Comparison of ENCODE assay signal across 1 cellular context in the genomic region with DNA sequence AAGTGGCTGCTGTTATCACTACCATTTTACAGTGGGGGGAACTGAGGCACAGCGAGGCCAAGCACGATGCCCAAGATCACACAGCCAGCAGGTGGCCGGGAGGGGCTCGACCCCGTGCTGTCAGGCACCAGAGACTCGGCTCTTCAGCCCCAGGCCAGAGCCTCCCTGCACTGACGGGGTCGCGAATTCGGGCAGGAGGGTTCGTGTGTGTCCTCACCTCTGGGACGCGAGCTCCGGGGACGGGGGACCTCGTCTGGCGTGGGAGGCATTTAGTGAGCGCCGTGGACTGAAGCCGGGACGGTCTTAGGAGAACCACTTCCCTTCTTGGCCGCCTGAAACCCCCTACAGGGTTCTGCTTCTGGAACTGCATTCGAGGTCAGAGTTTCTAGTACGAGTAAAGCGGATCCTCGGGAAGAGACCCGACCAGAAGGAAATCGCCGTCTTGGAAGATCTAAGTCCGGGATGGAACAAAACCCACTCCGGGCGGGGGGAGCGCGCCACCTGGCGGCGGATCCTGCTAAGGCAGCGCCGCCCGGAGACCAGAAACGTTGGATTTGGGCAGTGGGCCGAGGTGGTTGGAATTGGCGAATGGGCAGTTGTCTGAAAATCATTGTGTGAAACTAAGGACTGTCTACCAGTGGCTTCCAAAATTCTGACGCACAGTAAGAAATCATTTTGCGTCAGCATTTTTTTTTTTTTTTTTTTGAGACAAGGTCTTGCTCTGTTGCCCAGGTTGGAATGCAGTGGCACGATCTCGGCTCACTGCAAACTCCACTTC.
A peak's percentile ranks its signal among the peaks of the same experiment; 100 is the strongest.
TF ChIP-seq lines count a peak whose summit lies in the region.

No MANE protein-coding gene starts in this region.

TF ChIP-seq in K562, 482 proteins besides CTCF, POLR2A, EP300 and RAD21 (continued from another document):
- TF ChIP-seq, protein P1, sequence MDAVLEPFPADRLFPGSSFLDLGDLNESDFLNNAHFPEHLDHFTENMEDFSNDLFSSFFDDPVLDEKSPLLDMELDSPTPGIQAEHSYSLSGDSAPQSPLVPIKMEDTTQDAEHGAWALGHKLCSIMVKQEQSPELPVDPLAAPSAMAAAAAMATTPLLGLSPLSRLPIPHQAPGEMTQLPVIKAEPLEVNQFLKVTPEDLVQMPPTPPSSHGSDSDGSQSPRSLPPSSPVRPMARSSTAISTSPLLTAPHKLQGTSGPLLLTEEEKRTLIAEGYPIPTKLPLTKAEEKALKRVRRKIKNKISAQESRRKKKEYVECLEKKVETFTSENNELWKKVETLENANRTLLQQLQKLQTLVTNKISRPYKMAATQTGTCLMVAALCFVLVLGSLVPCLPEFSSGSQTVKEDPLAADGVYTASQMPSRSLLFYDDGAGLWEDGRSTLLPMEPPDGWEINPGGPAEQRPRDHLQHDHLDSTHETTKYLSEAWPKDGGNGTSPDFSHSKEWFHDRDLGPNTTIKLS (IDR thresholded peaks at IDR 0.05; ENCODE audit: borderline replicate concordance, low read depth): 0 out of 2 replicates have a peak, but pooled peaks have one; percentile 28
- TF ChIP-seq MYC (IDR thresholded peaks at IDR 0.05; ENCODE audit: low read depth, low read length) (no peak), MYC (CRISPR knock-in tag; IDR thresholded peaks at IDR 0.05; ENCODE audit: borderline replicate concordance, low read depth) (no peak), OTX1 (CRISPR knock-in tag; IDR thresholded peaks at IDR 0.05) (0 out of 2 replicates have a peak, but pooled peaks have one; percentile 20), ZFX (CRISPR knock-in tag; IDR thresholded peaks at IDR 0.05) (no peak), FOXP1 (CRISPR knock-in tag; IDR thresholded peaks at IDR 0.05) (no peak), NR4A1 (CRISPR knock-in tag; IDR thresholded peaks at IDR 0.05) (no peak), NR4A1 (tag; IDR thresholded peaks at IDR 0.05) (no peak), HEY1 (CRISPR knock-in tag; IDR thresholded peaks at IDR 0.05; ENCODE audit: borderline replicate concordance) (no peak), LARP7 (IDR thresholded peaks at IDR 0.05) (no peak), ZNF551 (CRISPR knock-in tag; IDR thresholded peaks at IDR 0.05) (no peak), NUFIP1 (IDR thresholded peaks at IDR 0.05; ENCODE audit: partially characterized antibody) (no peak), ZNF3 (CRISPR knock-in tag; IDR thresholded peaks at IDR 0.05) (no peak), ZNF316 (IDR thresholded peaks at IDR 0.05) (peak; percentile 70), SNRNP70 (optimal IDR thresholded peaks at IDR 0.05; ENCODE audit: low read depth, low read length) (no peak), ZNF239 (CRISPR knock-in tag; IDR thresholded peaks at IDR 0.05) (no peak), L3MBTL2 (IDR thresholded peaks at IDR 0.05) (peak; percentile 63)
- TF ChIP-seq, protein P2, sequence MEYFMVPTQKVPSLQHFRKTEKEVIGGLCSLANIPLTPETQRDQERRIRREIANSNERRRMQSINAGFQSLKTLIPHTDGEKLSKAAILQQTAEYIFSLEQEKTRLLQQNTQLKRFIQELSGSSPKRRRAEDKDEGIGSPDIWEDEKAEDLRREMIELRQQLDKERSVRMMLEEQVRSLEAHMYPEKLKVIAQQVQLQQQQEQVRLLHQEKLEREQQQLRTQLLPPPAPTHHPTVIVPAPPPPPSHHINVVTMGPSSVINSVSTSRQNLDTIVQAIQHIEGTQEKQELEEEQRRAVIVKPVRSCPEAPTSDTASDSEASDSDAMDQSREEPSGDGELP (CRISPR knock-in tag; IDR thresholded peaks at IDR 0.05; ENCODE audit: borderline replicate concordance): peak; percentile 24; the same call in 1 of the 2 replicates
- TF ChIP-seq, protein P3, sequence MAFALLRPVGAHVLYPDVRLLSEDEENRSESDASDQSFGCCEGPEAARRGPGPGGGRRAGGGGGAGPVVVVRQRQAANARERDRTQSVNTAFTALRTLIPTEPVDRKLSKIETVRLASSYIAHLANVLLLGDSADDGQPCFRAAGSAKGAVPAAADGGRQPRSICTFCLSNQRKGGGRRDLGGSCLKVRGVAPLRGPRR (CRISPR knock-in tag; IDR thresholded peaks at IDR 0.05): no peak
- TF ChIP-seq, protein P4, sequence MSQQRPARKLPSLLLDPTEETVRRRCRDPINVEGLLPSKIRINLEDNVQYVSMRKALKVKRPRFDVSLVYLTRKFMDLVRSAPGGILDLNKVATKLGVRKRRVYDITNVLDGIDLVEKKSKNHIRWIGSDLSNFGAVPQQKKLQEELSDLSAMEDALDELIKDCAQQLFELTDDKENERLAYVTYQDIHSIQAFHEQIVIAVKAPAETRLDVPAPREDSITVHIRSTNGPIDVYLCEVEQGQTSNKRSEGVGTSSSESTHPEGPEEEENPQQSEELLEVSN (IDR thresholded peaks at IDR 0.05; ENCODE audit: borderline replicate concordance in 1 of 2, extremely low read depth in 1 of 2, insufficient read depth in 1 of 2, insufficient read length in 1 of 2, low read depth in 1 of 2, low read length in 1 of 2, poor library complexity in 1 of 2, severe bottlenecking in 1 of 2): no peak
- TF ChIP-seq, protein P5, sequence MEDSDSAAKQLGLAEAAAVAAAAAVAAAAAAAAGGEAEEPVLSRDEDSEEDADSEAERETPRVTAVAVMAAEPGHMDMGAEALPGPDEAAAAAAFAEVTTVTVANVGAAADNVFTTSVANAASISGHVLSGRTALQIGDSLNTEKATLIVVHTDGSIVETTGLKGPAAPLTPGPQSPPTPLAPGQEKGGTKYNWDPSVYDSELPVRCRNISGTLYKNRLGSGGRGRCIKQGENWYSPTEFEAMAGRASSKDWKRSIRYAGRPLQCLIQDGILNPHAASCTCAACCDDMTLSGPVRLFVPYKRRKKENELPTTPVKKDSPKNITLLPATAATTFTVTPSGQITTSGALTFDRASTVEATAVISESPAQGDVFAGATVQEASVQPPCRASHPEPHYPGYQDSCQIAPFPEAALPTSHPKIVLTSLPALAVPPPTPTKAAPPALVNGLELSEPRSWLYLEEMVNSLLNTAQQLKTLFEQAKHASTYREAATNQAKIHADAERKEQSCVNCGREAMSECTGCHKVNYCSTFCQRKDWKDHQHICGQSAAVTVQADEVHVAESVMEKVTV (CRISPR knock-in tag; IDR thresholded peaks at IDR 0.05): peak; percentile 79
- TF ChIP-seq, protein P6, sequence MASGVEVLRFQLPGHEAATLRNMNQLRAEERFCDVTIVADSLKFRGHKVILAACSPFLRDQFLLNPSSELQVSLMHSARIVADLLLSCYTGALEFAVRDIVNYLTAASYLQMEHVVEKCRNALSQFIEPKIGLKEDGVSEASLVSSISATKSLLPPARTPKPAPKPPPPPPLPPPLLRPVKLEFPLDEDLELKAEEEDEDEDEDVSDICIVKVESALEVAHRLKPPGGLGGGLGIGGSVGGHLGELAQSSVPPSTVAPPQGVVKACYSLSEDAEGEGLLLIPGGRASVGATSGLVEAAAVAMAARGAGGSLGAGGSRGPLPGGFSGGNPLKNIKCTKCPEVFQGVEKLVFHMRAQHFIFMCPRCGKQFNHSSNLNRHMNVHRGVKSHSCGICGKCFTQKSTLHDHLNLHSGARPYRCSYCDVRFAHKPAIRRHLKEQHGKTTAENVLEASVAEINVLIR (CRISPR knock-in tag; IDR thresholded peaks at IDR 0.05): 0 out of 2 replicates have a peak, but pooled peaks have one; percentile 35
